In genomic region chr1:40979241-40980067, GRCh38 we compare ENCODE assay signal across 8 cellular contexts. TPM values are rescaled to one million over a fixed set of nuclear protein-coding genes. Genes with fewer than 3 reads are reported as not detected.
DNase-seq lines count a peak whose midpoint lies in the region; ATAC-seq and TF ChIP-seq lines count a peak whose summit lies in the region.

Gene CTPS1, plus strand, starts transcription at chr1:40979696. Its CDS starts 3,595 bp downstream, at chr1:40983291.

- ATAC-seq in GM21529 (IDR thresholded peaks at IDR 0.05; ENCODE audit: unreplicated experiment): peak; percentile 85
- ATAC-seq in IMR-90 (ENCODE audit: low read depth): peak; percentile 90

- peak; percentile 35; the same call in 1 of the 2 replicates for TF ChIP-seq CTCF in IMR-90 (conservative IDR thresholded peaks at IDR 0.05; ENCODE audit: low read depth, low read length)
- peak; percentile 70 for TF ChIP-seq CTCF in OCI-LY7 (conservative IDR thresholded peaks at IDR 0.05; ENCODE audit: low read length)

- peak within 1 kb of the TSS; percentile 98 to 99 for H4K8ac ChIP-seq in IMR-90 (ENCODE audit: low read depth in 2 of 2, low read length in 2 of 2)

- peak within 1 kb of the TSS; percentile 76; the same call in 2 of the 3 replicates for H2BK15ac ChIP-seq in IMR-90 (ENCODE audit: low read depth, low read length)

- peak within 1 kb of the TSS; percentile 90 for H3K18ac ChIP-seq in IMR-90 (ENCODE audit: low read depth, low read length)

- H2AK5ac ChIP-seq in IMR-90 (ENCODE audit: low read depth, low read length): peak within 1 kb of the TSS; percentile 79

- peak within 1 kb of the TSS; percentile 99 for H3K14ac ChIP-seq in IMR-90 (replicated peaks; ENCODE audit: low read depth, low read length)

- no peak for TF ChIP-seq RAD21 in IMR-90 (IDR thresholded peaks at IDR 0.05; ENCODE audit: low read length)

- H3K27ac ChIP-seq in IMR-90 (ENCODE audit: insufficient read depth, low read length): peak within 1 kb of the TSS; percentile 96
- H3K27ac ChIP-seq in OCI-LY7 (ENCODE audit: low read depth, low read length, poor library complexity, severe bottlenecking): peak within 1 kb of the TSS; percentile 79

- no peaks in the 10 kb centered on the region for H3K27me3 ChIP-seq in IMR-90 (ENCODE audit: control insufficient read depth, insufficient read depth, low read length)

- no TSS peak for BruUV-seq in IMR-90 (replicated peaks; lab: Mats Ljungman, UMichigan)
- BruUV-seq in OCI-LY7 (replicated peaks; lab: Mats Ljungman, UMichigan): no TSS peak

- H3K36me3 ChIP-seq in IMR-90 (ENCODE audit: control insufficient read depth, insufficient read depth, low read length): no peaks in the 10 kb centered on the region; the same call in 1 of the 2 replicates
- H3K36me3 ChIP-seq in OCI-LY7 (ENCODE audit: insufficient read depth, low read length): peaks cover 43% of the 10 kb centered on the region

- H3K4ac ChIP-seq in IMR-90 (ENCODE audit: low read depth, low read length): peak within 1 kb of the TSS; percentile 99

- peak within 1 kb of the TSS; percentile 98 for H4K91ac ChIP-seq in IMR-90 (ENCODE audit: insufficient read depth, low read depth, low read length)

- H3K4me2 ChIP-seq in IMR-90 (ENCODE audit: low read depth, low read length) (peak within 1 kb of the TSS; percentile 90), OCI-LY7 (ENCODE audit: low read length) (peak within 1 kb of the TSS; percentile 83)

- peak within 1 kb of the TSS; percentile 96 for H2BK120ac ChIP-seq in IMR-90 (ENCODE audit: low read depth, low read length)

- H3K56ac ChIP-seq in IMR-90 (ENCODE audit: extremely low read depth, insufficient read depth, low read length): peak within 1 kb of the TSS; percentile 87

- H3K79me1 ChIP-seq in IMR-90 (ENCODE audit: low read depth in 1 of 2, low read length in 2 of 2): peaks cover 3 to 41% of the 10 kb centered on the region in 2 experiments

- no peaks in the 10 kb centered on the region for H3K9me2 ChIP-seq in OCI-LY7 (ENCODE audit: insufficient read depth, low read length)

- peak within 1 kb of the TSS; percentile 95 for H2BK5ac ChIP-seq in IMR-90 (ENCODE audit: low read depth, low read length, poor library complexity, severe bottlenecking)

- H2BK20ac ChIP-seq in IMR-90 (ENCODE audit: low read depth, low read length): peak within 1 kb of the TSS; percentile 86

- POLR2A ChIA-PET in IMR-90 (lab: Charles Lee; ENCODE audit: unreplicated experiment): no interaction called here
- POLR2A ChIA-PET in OCI-LY7 (lab: Charles Lee): interaction anchor here (0.5 to 1.1 kb wide), 7 partner anchors 8 to 1166 kb away, joined by 3 to 4 read pairs (median 3); no protein-coding TSS in a partner anchor

- H3K9me1 ChIP-seq in IMR-90 (ENCODE audit: insufficient read depth, low read length): peaks cover 20% of the 10 kb centered on the region

- peaks cover 18% of the 10 kb centered on the region for H3K4me1 ChIP-seq in IMR-90 (ENCODE audit: control insufficient read depth, insufficient read depth, low read length)
- H3K4me1 ChIP-seq in OCI-LY7 (ENCODE audit: insufficient read depth, low read length, poor library complexity, severe bottlenecking): peaks cover 25% of the 10 kb centered on the region

- CTCF ChIA-PET in IMR-90 (lab: Yijun Ruan, JAX) (interaction anchor here (1.6 kb wide), 1 partner anchor 24 kb away, joined by 5 read pairs; no protein-coding TSS in a partner anchor), OCI-LY7 (lab: Charles Lee; ENCODE audit: unreplicated experiment) (interaction anchor here (0.7 kb wide), 1 partner anchor 60 kb away, joined by 3 read pairs; no protein-coding TSS in a partner anchor)

- intact Hi-C loops in IMR-90 (cut with micrococcal nuclease) (no loop called here), OCI-LY7 (cut with micrococcal nuclease; ENCODE audit: unreplicated experiment) (loop anchor here (2.0 to 5.0 kb wide), 2 partner anchors 23 to 1058 kb away; no protein-coding TSS in a partner anchor)

- peaks cover 45% of the 10 kb centered on the region for H3K79me2 ChIP-seq in OCI-LY7 (ENCODE audit: insufficient read depth, low read depth, low read length)

- H4K5ac ChIP-seq in IMR-90 (ENCODE audit: low read depth, low read length): peak within 1 kb of the TSS; percentile 96

- H3K23ac ChIP-seq in IMR-90 (ENCODE audit: low read depth, low read length): peak within 1 kb of the TSS; percentile 95

- peak within 1 kb of the TSS; percentile 93 for H2AFZ ChIP-seq in IMR-90 (replicated peaks; ENCODE audit: low read length, poor library complexity)
- peak within 1 kb of the TSS; percentile 82 for H2AFZ ChIP-seq in OCI-LY7 (ENCODE audit: low read length)

- H4K20me1 ChIP-seq in IMR-90 (ENCODE audit: insufficient read depth, low read length) (peaks cover 28% of the 10 kb centered on the region), OCI-LY7 (ENCODE audit: insufficient read depth, low read length) (peaks cover 28% of the 10 kb centered on the region)

- dilution Hi-C loops in IMR-90 (cut with HindIII; ENCODE audit: low sequenced_read_pairs, unreplicated experiment): no loop called here

- in situ Hi-C loops in IMR-90 (cut with MboI; ENCODE audit: low sequenced_read_pairs): no loop called here

- H2AK9ac ChIP-seq in IMR-90 (replicated peaks; ENCODE audit: low read depth, low read length, poor library complexity): peak within 1 kb of the TSS; percentile 98

- peak within 1 kb of the TSS; percentile 67 for H3K4me3 ChIP-seq in IMR-90 (ENCODE audit: insufficient read depth, low read depth, low read length)
- H3K4me3 ChIP-seq in OCI-LY7 (ENCODE audit: low read depth, low read length, poor library complexity, severe bottlenecking): peak within 1 kb of the TSS; percentile 100

- DNase-seq in DMS153 treated with DMSO at 0.1 percent for 48 hours (lab: John Stamatoyannopoulos, UW; ENCODE audit: unreplicated experiment) (peak; percentile 99), IMR-90 (peak; percentile 91), OCI-LY7 (ENCODE audit: low spot score) (peak; percentile 95), activated T-cell treated with anti-CD3 and anti-CD28 coated beads for 1 hour (ENCODE audit: low read depth) (peak; percentile 96), epidermal melanocyte (ENCODE audit: insufficient read length, low spot score) (peak; percentile 99), middle frontal gyrus (ENCODE audit: extremely low spot score, low spot score) (peak; percentile 90)
- DNase-seq in stimulated activated CD8-positive, alpha-beta memory T cell treated with anti-CD3 and anti-CD28 coated beads, Interleukin-2, amount 100 ng/mL, for 48 hours (ENCODE audit: low read depth in 2 of 2): peak; percentile 94 to 97

- WGBS in IMR-90 (ENCODE audit: extremely low coverage in 2 of 2, insufficient read length in 1 of 2), 2 experiments: 2% methylated on average over 59 of the region's 96 CpGs; no CpG with 5 or more reads in 1 of the 2 experiments

- H3K9me3 ChIP-seq in IMR-90 (ENCODE audit: control insufficient read depth, insufficient read depth, low read length): no peaks in the 10 kb centered on the region
- H3K9me3 ChIP-seq in OCI-LY7 (ENCODE audit: low read length): no peaks in the 10 kb centered on the region

- H3K9ac ChIP-seq in IMR-90 (ENCODE audit: low read depth, low read length): peak within 1 kb of the TSS; percentile 85

- peak; percentile 93 for TF ChIP-seq POLR2A in IMR-90 (IDR thresholded peaks at IDR 0.05; ENCODE audit: low read depth, low read length)

TF ChIP-seq in IMR-90, 13 proteins besides CTCF, POLR2A, EP300 and RAD21:
- TF ChIP-seq RCOR1 (IDR thresholded peaks at IDR 0.05; ENCODE audit: insufficient replicate concordance, low read length): peak; percentile 90
- peak; percentile 80; the same call in 1 of the 2 replicates for TF ChIP-seq MXI1 (IDR thresholded peaks at IDR 0.05; ENCODE audit: borderline replicate concordance, low read depth, low read length)
- peak; percentile 57; the same call in 1 of the 2 replicates for TF ChIP-seq FOS (IDR thresholded peaks at IDR 0.05; ENCODE audit: low read depth, low read length)
- TF ChIP-seq MAFK (IDR thresholded peaks at IDR 0.05; ENCODE audit: low read depth, low read length): no peak
- peak; percentile 71 for TF ChIP-seq MAZ (IDR thresholded peaks at IDR 0.05; ENCODE audit: borderline replicate concordance, low read depth, low read length)
TF ChIP-seq in IMR-90: peak in this region for 4.

RNA-seq across cellular contexts. Expression of gene CTPS1, which starts in this region (rescaled TPM):
- total RNA-seq in IMR-90 (2012; rRNA removed) (41.0 and 45.5 TPM in 2 replicates), OCI-LY7 (2022) (111 and 117 TPM in 2 replicates)
- polyA plus RNA-seq in IMR-90 (2012; rRNA removed): 40.4 and 43.2 TPM in 2 replicates
- 11.2 and 42.3 TPM in 2 replicates for polyA plus RNA-seq in IMR-90 (2012; cell fraction: cytosol; rRNA removed)
- polyA plus RNA-seq in IMR-90 (2012; cell fraction: nucleus; rRNA removed; ENCODE audit: low replicate concordance): 23.0 and 58.3 TPM in 2 replicates
- total RNA-seq in OCI-LY7 (2014; rRNA removed; shearing (Covaris generic)): 58.9 and 76.6 TPM in 2 replicates

Comparison
In these comparisons a context has a peak if more than half of its experiments do, and no peak if none do; other contexts are left out.
1. Peak in every context shown above with its lines: DNase-seq, ATAC-seq, H3K4me3 ChIP-seq and H3K27ac ChIP-seq.